8 cellular contexts compared by ENCODE assay signal in the genomic region with DNA sequence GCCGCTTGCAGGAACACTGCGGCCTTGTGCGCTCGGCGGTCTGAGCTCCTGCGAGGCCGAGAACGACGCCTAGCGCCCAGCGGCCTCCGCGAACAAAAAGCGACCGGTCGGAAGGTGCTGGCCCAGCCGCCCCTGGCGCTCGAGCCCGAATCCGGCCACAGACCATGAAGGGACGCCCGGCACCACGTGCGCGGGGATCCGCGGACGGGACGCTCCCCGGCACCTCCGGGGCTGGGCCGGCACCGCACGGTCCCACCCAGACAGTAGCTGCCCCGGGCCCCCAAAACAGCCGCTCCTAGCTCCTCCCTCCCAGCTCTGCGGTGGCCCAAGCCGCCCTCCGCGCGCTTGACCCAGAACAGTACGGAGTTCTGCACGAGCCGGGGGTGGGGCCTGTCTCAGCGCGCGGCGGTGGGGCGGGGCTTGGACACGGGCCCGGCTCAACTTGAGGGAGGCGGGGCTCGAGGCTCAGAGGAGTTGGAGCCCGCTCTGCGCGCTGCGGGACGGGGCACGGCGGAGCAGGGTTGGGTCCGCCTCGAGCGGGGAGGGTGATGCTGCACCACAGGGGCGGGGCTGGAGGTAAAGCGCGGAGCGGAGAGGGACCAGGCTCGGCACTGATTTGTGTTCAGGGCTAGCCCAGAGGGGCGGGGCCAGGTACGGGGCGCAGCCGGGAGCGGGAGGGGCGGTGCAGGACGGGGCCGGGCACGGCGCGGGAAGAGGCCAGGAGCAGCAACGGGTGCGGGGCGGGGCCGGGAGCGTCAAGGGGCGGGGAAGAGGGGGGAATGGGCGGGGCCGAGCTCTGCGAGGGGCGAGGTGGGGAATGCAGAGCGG.
A peak's percentile ranks its signal among the peaks of the same experiment; 100 is the strongest.
DNase-seq lines count a peak whose midpoint lies in the region; TF ChIP-seq lines count a peak whose summit lies in the region.

No MANE protein-coding gene starts in this region.

- H3K36me3 Mint-ChIP-seq in nephron progenitor cell (ENCODE audit: low read depth): peaks cover 4% of the 10 kb centered on the region
- no peaks in the 10 kb centered on the region for H3K36me3 Mint-ChIP-seq in stimulated activated naive CD8-positive, alpha-beta T cell treated with anti-CD3 and anti-CD28 coated beads, Interleukin-15, Interleukin-2, amounts not matched to agents 100 ng/mL and 50 ng/mL, for 24 hours (ENCODE audit: low read depth)

- peaks cover 47% of the 10 kb centered on the region for H3K4me1 Mint-ChIP-seq in nephron progenitor cell
- H3K4me1 Mint-ChIP-seq in stimulated activated naive CD8-positive, alpha-beta T cell treated with anti-CD3 and anti-CD28 coated beads, Interleukin-15, Interleukin-2, amounts not matched to agents 100 ng/mL and 50 ng/mL, for 24 hours (ENCODE audit: low read depth): peaks cover 25% of the 10 kb centered on the region

- peak overlapping the region; percentile 51 for H3K4me3 ChIP-seq in LNCaP clone FGC (ENCODE audit: low read depth, low read length)

- H3K9me3 Mint-ChIP-seq in nephron progenitor cell: no peaks in the 10 kb centered on the region
- no peaks in the 10 kb centered on the region for H3K9me3 Mint-ChIP-seq in stimulated activated naive CD8-positive, alpha-beta T cell treated with anti-CD3 and anti-CD28 coated beads, Interleukin-15, Interleukin-2, amounts not matched to agents 100 ng/mL and 50 ng/mL, for 24 hours

- peak overlapping the region; percentile 91 for H3K4me3 Mint-ChIP-seq in nephron progenitor cell
- peak overlapping the region; percentile 89 for H3K4me3 Mint-ChIP-seq in stimulated activated naive CD8-positive, alpha-beta T cell treated with anti-CD3 and anti-CD28 coated beads, Interleukin-15, Interleukin-2, amounts not matched to agents 100 ng/mL and 50 ng/mL, for 24 hours

- peaks cover 9% of the 10 kb centered on the region for H3K27me3 Mint-ChIP-seq in nephron progenitor cell (ENCODE audit: low read depth, poor library complexity)
- H3K27me3 Mint-ChIP-seq in stimulated activated naive CD8-positive, alpha-beta T cell treated with anti-CD3 and anti-CD28 coated beads, Interleukin-15, Interleukin-2, amounts not matched to agents 100 ng/mL and 50 ng/mL, for 24 hours: no peaks in the 10 kb centered on the region

- no peak for TF ChIP-seq CTCF in LNCaP clone FGC (IDR thresholded peaks at IDR 0.05; ENCODE audit: control insufficient read depth, extremely low read depth, insufficient read depth)
- TF ChIP-seq CTCF in nephron progenitor cell (IDR thresholded peaks at IDR 0.05): no peak

- peak; percentile 86 for TF ChIP-seq POLR2A in Raji (IDR thresholded peaks at IDR 0.05; ENCODE audit: insufficient read depth, low read depth, low read length)

- peak overlapping the region; percentile 94 for H3K27ac Mint-ChIP-seq in nephron progenitor cell
- peak overlapping the region; percentile 92 for H3K27ac Mint-ChIP-seq in stimulated activated naive CD8-positive, alpha-beta T cell treated with anti-CD3 and anti-CD28 coated beads, Interleukin-15, Interleukin-2, amounts not matched to agents 100 ng/mL and 50 ng/mL, for 24 hours

- DNase-seq in ELR (ENCODE audit: low read depth) (peak; percentile 97), GOT3 (lab: John Stamatoyannopoulos, UW) (peak; percentile 89), LNCaP clone FGC (ENCODE audit: low read depth) (peak; percentile 97), fibroblast of the conjunctiva (ENCODE audit: low read depth) (peak; percentile 97), nephron progenitor cell (peak; percentile 100)
- DNase-seq in activated effector memory CD4-positive, alpha-beta T cell treated with anti-CD3 and anti-CD28 coated beads, Interleukin-2, amount 50 U/mL, for 16 hours: peak; percentile 98

Comparison
In these comparisons a context has a peak if more than half of its experiments do, and no peak if none do; other contexts are left out.
1. Peak in every context shown above with its lines: DNase-seq and H3K4me3 ChIP-seq.